In genomic region chr2:8628179-8628869, GRCh38 we compare ENCODE assay signal across 15 cellular contexts. TPM values are rescaled to one million over a fixed set of nuclear protein-coding genes. Genes with fewer than 3 reads are reported as not detected.
A peak's percentile ranks its signal among the peaks of the same experiment; 100 is the strongest.
DNase-seq lines count a peak whose midpoint lies in the region; ATAC-seq, FAIRE-seq and TF ChIP-seq lines count a peak whose summit lies in the region.
"Had no signal": no experiment of that assay in that cellular context is flagged by ENCODE, and none has a peak within 500 bp of the region (broad histone marks: within the 10 kb centered on the region; RNA-seq: fewer than 3 reads in every experiment).

No MANE protein-coding gene starts in this region.

- H3K27ac Mint-ChIP-seq in activated naive CD4-positive, alpha-beta T cell treated with anti-CD3 and anti-CD28 coated beads, Interleukin-2, amount 10 ng/mL, durations not matched to agents 7 days and 5 days: no peak overlapping the region
- no peak overlapping the region for H3K27ac Mint-ChIP-seq in activated T-cell treated with anti-CD3 and anti-CD28 coated beads, Interleukin-2, amount 50 U/mL, for 24 hours
- H3K27ac Mint-ChIP-seq: activated T-helper 2 cell treated with anti-CD3 and anti-CD28 coated beads, Interferon-gamma antibody, Interleukin-2, Interleukin-4, amounts not matched to agents 10 μg/mL and 5 μg/mL and 100 μg/mL, durations not matched to agents 14 hours and 24 hours and 36 hours had no signal

- no peak for TF ChIP-seq CTCF in spleen (IDR thresholded peaks at IDR 0.05 in 8 of 11, conservative IDR thresholded peaks at IDR 0.05 in 3 of 11)

- H3K4me3 ChIP-seq in spleen: no peak overlapping the region
- H3K4me3 ChIP-seq: esophagus squamous epithelium had no signal

- intact Hi-C loops in spleen (cut with DNase I; ENCODE audit: low total_unique reads): no loop called here
- intact Hi-C loops in posterior cingulate gyrus (cut with DNase I): no loop called here

- no peaks in the 10 kb centered on the region for H3K36me3 ChIP-seq in spleen
- H3K36me3 ChIP-seq: esophagus squamous epithelium had no signal

- no peak overlapping the region for H3K4me3 Mint-ChIP-seq in activated naive CD4-positive, alpha-beta T cell treated with anti-CD3 and anti-CD28 coated beads, Interleukin-2, amount 10 ng/mL, durations not matched to agents 7 days and 5 days
- H3K4me3 Mint-ChIP-seq in activated T-cell treated with anti-CD3 and anti-CD28 coated beads, Interleukin-2, amount 50 U/mL, for 24 hours: no peak overlapping the region
- H3K4me3 Mint-ChIP-seq: neural crest cell had no signal

- no peaks in the 10 kb centered on the region for H3K36me3 Mint-ChIP-seq in activated naive CD4-positive, alpha-beta T cell treated with anti-CD3 and anti-CD28 coated beads, Interleukin-2, amount 10 ng/mL, durations not matched to agents 7 days and 5 days
- H3K36me3 Mint-ChIP-seq in activated T-cell treated with anti-CD3 and anti-CD28 coated beads, Interleukin-2, amount 50 U/mL, for 24 hours (ENCODE audit: low read depth): no peaks in the 10 kb centered on the region

- no peak overlapping the region for H3K27ac ChIP-seq in spleen
- H3K27ac ChIP-seq: esophagus squamous epithelium had no signal

- H3K27me3 ChIP-seq in spleen (replicated peaks in 1 of 7): no peaks in the 10 kb centered on the region
- H3K27me3 ChIP-seq: esophagus squamous epithelium had no signal

- ATAC-seq in HG03108 (IDR thresholded peaks at IDR 0.05; ENCODE audit: unreplicated experiment): peak; percentile 23

- H3K4me1 Mint-ChIP-seq in activated naive CD4-positive, alpha-beta T cell treated with anti-CD3 and anti-CD28 coated beads, Interleukin-2, amount 10 ng/mL, durations not matched to agents 7 days and 5 days: peaks cover 7% of the 10 kb centered on the region
- peaks cover 1% of the 10 kb centered on the region for H3K4me1 Mint-ChIP-seq in activated T-cell treated with anti-CD3 and anti-CD28 coated beads, Interleukin-2, amount 50 U/mL, for 24 hours (ENCODE audit: low read depth)

- CTCF ChIA-PET in activated naive CD4-positive, alpha-beta T cell treated with anti-CD3 and anti-CD28 coated beads, Interleukin-2, amount 10 ng/mL, durations not matched to agents 7 days and 5 days (lab: Charles Lee): no interaction called here

- no peaks in the 10 kb centered on the region for H3K9me3 Mint-ChIP-seq in activated naive CD4-positive, alpha-beta T cell treated with anti-CD3 and anti-CD28 coated beads, Interleukin-2, amount 10 ng/mL, durations not matched to agents 7 days and 5 days
- no peaks in the 10 kb centered on the region for H3K9me3 Mint-ChIP-seq in activated T-cell treated with anti-CD3 and anti-CD28 coated beads, Interleukin-2, amount 50 U/mL, for 24 hours
- H3K9me3 Mint-ChIP-seq: activated T-helper 2 cell treated with anti-CD3 and anti-CD28 coated beads, Interferon-gamma antibody, Interleukin-2, Interleukin-4, amounts not matched to agents 10 μg/mL and 5 μg/mL and 100 μg/mL, durations not matched to agents 14 hours and 24 hours and 36 hours; neural crest cell had no signal

- H3K27me3 Mint-ChIP-seq in activated naive CD4-positive, alpha-beta T cell treated with anti-CD3 and anti-CD28 coated beads, Interleukin-2, amount 10 ng/mL, durations not matched to agents 7 days and 5 days: peaks cover 4% of the 10 kb centered on the region
- H3K27me3 Mint-ChIP-seq in activated T-cell treated with anti-CD3 and anti-CD28 coated beads, Interleukin-2, amount 50 U/mL, for 24 hours: no peaks in the 10 kb centered on the region

- no peaks in the 10 kb centered on the region for H3K9me3 ChIP-seq in spleen
- H3K9me3 ChIP-seq: esophagus squamous epithelium had no signal

- peaks cover 0 to 22% (median 4%) of the 10 kb centered on the region in 6 donors for H3K4me1 ChIP-seq in spleen
- H3K4me1 ChIP-seq: esophagus squamous epithelium had no signal

- peak; percentile 42 for DNase-seq in GM12891 (ENCODE audit: insufficient read length, low spot score)
- peak; percentile 34 for DNase-seq in glomerular visceral epithelial cell (ENCODE audit: extremely low spot score)
- DNase-seq in spleen: peak; percentile 63
- DNase-seq in posterior cingulate gyrus: no peak
- DNase-seq in activated naive CD4-positive, alpha-beta T cell treated with anti-CD3 and anti-CD28 coated beads, Interleukin-2, amount 10 ng/mL, durations not matched to agents 7 days and 5 days: no peak
- DNase-seq in activated T-cell treated with anti-CD3 and anti-CD28 coated beads, Interleukin-2, amount 50 U/mL, for 24 hours: no peak
- DNase-seq: activated CD4-positive, CD25-positive, alpha-beta regulatory T cell; esophagus squamous epithelium; Kasumi-1; NCI-H446; SIG-M5 had no signal

- peak; percentile 50 for FAIRE-seq in GM12891 (lab: Jason Lieb, UNC)
- FAIRE-seq: D721Med had no signal

- WGBS in spleen, 5 donors: 79 to 82% (median 80%) methylated on average over 15 to 18 of the region's 18 CpGs

- TF ChIP-seq POLR2A in GM12891 (IDR thresholded peaks at IDR 0.05; ENCODE audit: low read depth, low read length): no peak
- TF ChIP-seq POLR2A in spleen (IDR thresholded peaks at IDR 0.05): no peak

TF ChIP-seq in GM12891, 5 proteins besides CTCF, POLR2A, EP300 and RAD21:
- no peak for TF ChIP-seq SPI1 (IDR thresholded peaks at IDR 0.05; ENCODE audit: low read depth, low read length)
- TF ChIP-seq PAX5 (IDR thresholded peaks at IDR 0.05; ENCODE audit: insufficient read depth, low read length, severe bottlenecking): no peak
- TF ChIP-seq POU2F2 (IDR thresholded peaks at IDR 0.05; ENCODE audit: low read depth, low read length): no peak
- TF ChIP-seq TAF1 (IDR thresholded peaks at IDR 0.05; ENCODE audit: low read depth, low read length): no peak
- TF ChIP-seq POLR2AphosphoS5 (IDR thresholded peaks at IDR 0.05; ENCODE audit: low read depth, low read length): no peak

RNA-seq across cellular contexts. Expression of gene ID2, which starts 53.5 kb away (rescaled TPM):
- polyA plus RNA-seq in GM12891 (2012; ENCODE audit: low read depth, missing spikeins): 22.0 TPM
- total RNA-seq in spleen: 100 to 1,000 TPM in 4 of 7 donors, 10 to 100 TPM in 3; 80.4 to 343 (median 109) TPM
- polyA plus RNA-seq in spleen: 10 to 100 TPM; 42.8 to 73.9 (median 59.7) TPM

Comparison
In these comparisons a context has a peak if more than half of its experiments do, and no peak if none do; other contexts are left out.
1. DNase-seq: peak in GM12891 (single experiment), glomerular visceral epithelial cell (single experiment) and spleen (single experiment); none in posterior cingulate gyrus (0 of 10), activated naive CD4-positive, alpha-beta T cell treated with anti-CD3 and anti-CD28 coated beads, Interleukin-2, amount 10 ng/mL, durations not matched to agents 7 days and 5 days (single experiment) and activated T-cell treated with anti-CD3 and anti-CD28 coated beads, Interleukin-2, amount 50 U/mL, for 24 hours (single experiment).